Comparison of ENCODE assay signal across 12 cellular contexts in genomic region chr4:133146192-133146573, GRCh38. TPM values are rescaled to one million over a fixed set of nuclear protein-coding genes. Genes with fewer than 3 reads are reported as not detected.
DNase-seq lines count a peak whose midpoint lies in the region; ATAC-seq and TF ChIP-seq lines count a peak whose summit lies in the region.
"Had no signal": no experiment of that assay in that cellular context is flagged by ENCODE, and none has a peak within 500 bp of the region (broad histone marks: within the 10 kb centered on the region; RNA-seq: fewer than 3 reads in every experiment).

No MANE protein-coding gene starts in this region.

- no peak overlapping the region for H2AK5ac ChIP-seq in neuronal stem cell (ENCODE audit: low read depth, low read length)

- no peak overlapping the region for H3K23ac ChIP-seq in neuronal stem cell (ENCODE audit: low read depth, low read length, poor library complexity)

- no peak overlapping the region for H2BK12ac ChIP-seq in neuronal stem cell (ENCODE audit: low read length)

- H3K9me3 ChIP-seq in Caco-2 = no peaks in the 10 kb centered on the region
- no peaks in the 10 kb centered on the region; the same call in none of the 2 replicates for H3K9me3 ChIP-seq in Karpas-422 (ENCODE audit: low read length)
- H3K9me3 ChIP-seq in endodermal cell (ENCODE audit: control insufficient read depth, low read length) = no peaks in the 10 kb centered on the region
- no peaks in the 10 kb centered on the region for H3K9me3 ChIP-seq in neuronal stem cell (replicated peaks in 1 of 2; ENCODE audit: control insufficient read depth in 2 of 2, insufficient read depth in 1 of 2, low read depth in 1 of 2, low read length in 2 of 2)
- H3K9me3 ChIP-seq in CD4-positive, alpha-beta T cell (ENCODE audit: control insufficient read depth, low read length) = no peaks in the 10 kb centered on the region

- H3K27me3 Mint-ChIP-seq in Caco-2 (ENCODE audit: insufficient read depth, unreplicated experiment) (no peaks in the 10 kb centered on the region), endodermal cell (ENCODE audit: insufficient read depth) (peaks cover 13% of the 10 kb centered on the region)
- H3K27me3 Mint-ChIP-seq in CD4-positive, alpha-beta T cell = peaks cover 71% of the 10 kb centered on the region

- H3K4me2 ChIP-seq in Karpas-422 (ENCODE audit: low read depth, low read length, poor library complexity, severe bottlenecking) (no peak overlapping the region), neuronal stem cell (ENCODE audit: insufficient read depth, low read length, poor library complexity, severe bottlenecking) (peak overlapping the region; percentile 52)

- H2AFZ ChIP-seq in Karpas-422 (ENCODE audit: low read length) (0 out of 2 replicates have a peak overlapping the region, but pooled peaks have one; percentile 12), neuronal stem cell (ENCODE audit: low read length) (peak overlapping the region; percentile 79)

- no peak overlapping the region for H3K18ac ChIP-seq in neuronal stem cell (ENCODE audit: low read length)

- intact Hi-C loops in Caco-2 (cut with micrococcal nuclease; ENCODE audit: unreplicated experiment) = loop anchor here (1.0 to 5.0 kb wide), 2 partner anchors 337 to 1631 kb away; no protein-coding TSS in a partner anchor
- intact Hi-C loops in CD4-positive, alpha-beta T cell (cut with DNase I, micrococcal nuclease) = no loop called here

- H3K4ac ChIP-seq in neuronal stem cell (ENCODE audit: low read length) = no peak overlapping the region

- H3K36me3 Mint-ChIP-seq in Caco-2 (ENCODE audit: insufficient read depth, unreplicated experiment) (no peaks in the 10 kb centered on the region), endodermal cell (ENCODE audit: low read depth) (no peaks in the 10 kb centered on the region)
- no peaks in the 10 kb centered on the region for H3K36me3 Mint-ChIP-seq in CD4-positive, alpha-beta T cell (ENCODE audit: low read depth)

- no peaks in the 10 kb centered on the region for H3K9me2 ChIP-seq in Karpas-422 (replicated peaks; ENCODE audit: insufficient read depth, low read length)

- H3K4me3 Mint-ChIP-seq in Caco-2 (ENCODE audit: unreplicated experiment) (peak overlapping the region; percentile 16), endodermal cell (peak overlapping the region; percentile 97)
- H3K4me3 Mint-ChIP-seq in CD4-positive, alpha-beta T cell = no peak overlapping the region

- H2BK5ac ChIP-seq in neuronal stem cell (ENCODE audit: low read length) = no peak overlapping the region

- H3K9ac ChIP-seq in Karpas-422 (ENCODE audit: low read length) (no peak overlapping the region), endodermal cell (ENCODE audit: extremely low read depth, low read length, poor library complexity, severe bottlenecking) (peak overlapping the region; percentile 23), neuronal stem cell (ENCODE audit: low read depth, low read length, poor library complexity) (no peak overlapping the region)

- no peaks in the 10 kb centered on the region for H3K27me3 ChIP-seq in Caco-2 (replicated peaks; ENCODE audit: control insufficient read depth, insufficient read depth, low read length)
- no peaks in the 10 kb centered on the region for H3K27me3 ChIP-seq in Karpas-422 (ENCODE audit: low read length)
- H3K27me3 ChIP-seq in endodermal cell (ENCODE audit: control insufficient read depth, insufficient read depth, low read length, poor library complexity, severe bottlenecking) = peaks cover 6% of the 10 kb centered on the region
- peaks cover 0 to 33% (median 0%) of the 10 kb centered on the region in 3 experiments for H3K27me3 ChIP-seq in neuronal stem cell (ENCODE audit: control insufficient read depth in 3 of 3, insufficient read depth in 3 of 3, low read depth in 1 of 3, low read length in 3 of 3)
- peaks cover 58% of the 10 kb centered on the region for H3K27me3 ChIP-seq in CD4-positive, alpha-beta T cell (ENCODE audit: control insufficient read depth, insufficient read depth, low read length)

- no peak overlapping the region for H2BK15ac ChIP-seq in neuronal stem cell (ENCODE audit: low read length)

- H3K4me3 ChIP-seq in Caco-2 (ENCODE audit: low read depth, low read length) (no peak overlapping the region), Karpas-422 (ENCODE audit: low read length) (no peak overlapping the region), endodermal cell (ENCODE audit: low read length) (peak overlapping the region; percentile 98), neuronal stem cell (ENCODE audit: low read length in 2 of 2) (peak overlapping the region in 1 of 2 donors; percentile 10)

- no peak for ATAC-seq in HG02678 (IDR thresholded peaks at IDR 0.05; ENCODE audit: unreplicated experiment)
- no peak for ATAC-seq in CD4-positive, alpha-beta T cell (ENCODE audit: poor library complexity)
- ATAC-seq: naive thymus-derived CD4-positive, alpha-beta T cell had no signal

- POLR2A ChIA-PET in Caco-2 (lab: Charles Lee) = no interaction called here
- POLR2A ChIA-PET in CD4-positive, alpha-beta T cell (lab: Charles Lee) = no interaction called here

- 28% methylated on average over 6 of the region's 6 CpGs; no CpG with 5 or more reads in 1 of the 2 experiments for WGBS in endodermal cell (ENCODE audit: insufficient coverage in 1 of 2, insufficient read length in 1 of 2), 2 experiments
- no CpG with 5 or more reads among the region's 6 CpGs for WGBS in neuronal stem cell (ENCODE audit: extremely low coverage in 2 of 2, insufficient read length in 2 of 2, insufficient replicate concordance in 1 of 2), 2 donors

- no peak overlapping the region for H2BK120ac ChIP-seq in neuronal stem cell (ENCODE audit: low read depth, low read length)

- no peaks in the 10 kb centered on the region for H3K79me2 ChIP-seq in Karpas-422 (ENCODE audit: low read length)

- no peak overlapping the region for H3K14ac ChIP-seq in neuronal stem cell (ENCODE audit: low read length)

- no TSS peak for BruUV-seq in Caco-2 (replicated peaks; lab: Mats Ljungman, UMichigan)

- H4K20me1 ChIP-seq in Karpas-422 (ENCODE audit: insufficient read depth, low read depth, low read length) = no peaks in the 10 kb centered on the region

- H3K27ac Mint-ChIP-seq in Caco-2 (ENCODE audit: unreplicated experiment) (no peak overlapping the region), endodermal cell (peak overlapping the region; percentile 87)
- no peak overlapping the region for H3K27ac Mint-ChIP-seq in CD4-positive, alpha-beta T cell
- H3K27ac Mint-ChIP-seq: naive thymus-derived CD4-positive, alpha-beta T cell had no signal

- no peaks in the 10 kb centered on the region for H3K4me1 Mint-ChIP-seq in Caco-2 (ENCODE audit: low read depth, unreplicated experiment)
- peaks cover 22% of the 10 kb centered on the region for H3K4me1 Mint-ChIP-seq in endodermal cell
- H3K4me1 Mint-ChIP-seq in CD4-positive, alpha-beta T cell (ENCODE audit: low read depth) = peaks cover 26% of the 10 kb centered on the region

- H3K79me1 ChIP-seq in neuronal stem cell (ENCODE audit: low read depth, low read length) = no peaks in the 10 kb centered on the region

- H3K36me3 ChIP-seq in Caco-2 (ENCODE audit: control insufficient read depth, insufficient read depth, low read length) (no peaks in the 10 kb centered on the region), Karpas-422 (ENCODE audit: insufficient read depth, low read length) (no peaks in the 10 kb centered on the region), endodermal cell (ENCODE audit: control insufficient read depth, insufficient read depth, low read length) (no peaks in the 10 kb centered on the region), neuronal stem cell (replicated peaks in 1 of 2; ENCODE audit: control insufficient read depth in 2 of 2, insufficient read depth in 2 of 2, low read length in 2 of 2) (no peaks in the 10 kb centered on the region)

- no peak for TF ChIP-seq CTCF in Caco-2 (IDR thresholded peaks at IDR 0.05; ENCODE audit: insufficient read depth in 1 of 2, low read depth in 1 of 2, low read length in 1 of 2, severe bottlenecking in 1 of 2, unreplicated experiment in 1 of 2)
- TF ChIP-seq CTCF in endodermal cell (conservative IDR thresholded peaks at IDR 0.05) = no peak
- TF ChIP-seq CTCF in CD4-positive, alpha-beta T cell (IDR thresholded peaks at IDR 0.05) = no peak

- CTCF ChIA-PET in Caco-2 (lab: Charles Lee) = no interaction called here
- CTCF ChIA-PET in CD4-positive, alpha-beta T cell (lab: Charles Lee) = no interaction called here

- no peak overlapping the region for H4K91ac ChIP-seq in neuronal stem cell (ENCODE audit: low read depth, low read length, poor library complexity)

- H3K27ac ChIP-seq in Karpas-422 (ENCODE audit: low read length) (no peak overlapping the region), endodermal cell (ENCODE audit: low read depth, low read length) (no peak overlapping the region), neuronal stem cell (replicated peaks; ENCODE audit: low read length) (no peak overlapping the region)
- no peak overlapping the region for H3K27ac ChIP-seq in CD4-positive, alpha-beta T cell (ENCODE audit: low read depth, low read length)

- no peaks in the 10 kb centered on the region for H3K4me1 ChIP-seq in Caco-2
- no peaks in the 10 kb centered on the region for H3K4me1 ChIP-seq in Karpas-422 (ENCODE audit: low read length)
- H3K4me1 ChIP-seq in endodermal cell (ENCODE audit: control insufficient read depth, insufficient read depth, low read length) = no peaks in the 10 kb centered on the region
- H3K4me1 ChIP-seq in neuronal stem cell (ENCODE audit: control insufficient read depth in 2 of 2, insufficient read depth in 1 of 2, low read depth in 1 of 2, low read length in 2 of 2) = peaks cover 0 to 4% of the 10 kb centered on the region in 2 donors

- H3K9me3 Mint-ChIP-seq in Caco-2 (ENCODE audit: unreplicated experiment) (peaks cover 6% of the 10 kb centered on the region), endodermal cell (no peaks in the 10 kb centered on the region)
- no peaks in the 10 kb centered on the region for H3K9me3 Mint-ChIP-seq in CD4-positive, alpha-beta T cell

- H4K8ac ChIP-seq in neuronal stem cell (ENCODE audit: low read depth, low read length) = no peak overlapping the region

- DNase-seq in Caco-2 = no peak
- DNase-seq in Karpas-422 = no peak
- no peak for DNase-seq in endodermal cell
- DNase-seq in neuronal stem cell (ENCODE audit: low spot score) = no peak
- DNase-seq in NCI-H2107 (lab: John Stamatoyannopoulos, UW) = no peak
- no peak for DNase-seq in activated effector memory CD4-positive, alpha-beta T cell treated with Interleukin-2 at 50 U/mL for 16 hours
- DNase-seq in CD4-positive, alpha-beta T cell = no peak
- DNase-seq: activated CD4-positive, CD25-positive, alpha-beta regulatory T cell; activated naive CD4-positive, alpha-beta T cell treated with Interleukin-2 at 50 U/mL for 16 hours; COR-L47; naive thymus-derived CD4-positive, alpha-beta T cell had no signal

RNA-seq across cellular contexts. Expression of gene PCDH10, which starts 2.9 kb away (rescaled TPM):
- total RNA-seq in Caco-2 (2022) = not detected in 2 replicates
- not detected in 2 replicates for total RNA-seq in Karpas-422 (2014; rRNA removed; shearing (Covaris generic); ENCODE audit: low replicate concordance)
- total RNA-seq in endodermal cell = 100 to 1,000 TPM; 111 to 139 TPM
- 23.0 TPM for polyA plus RNA-seq in endodermal cell (2013, experiment 1 of 2)
- polyA plus RNA-seq in endodermal cell (2013, experiment 2 of 2) = 23.3 TPM
- 1.2 TPM for polyA plus RNA-seq in neuronal stem cell (2013, experiment 1 of 2)
- polyA plus RNA-seq in neuronal stem cell (2013, experiment 2 of 2) = 1.1 TPM
- total RNA-seq in CD4-positive, alpha-beta T cell = not detected
- total RNA-seq: naive thymus-derived CD4-positive, alpha-beta T cell had no signal
- polyA plus RNA-seq: naive thymus-derived CD4-positive, alpha-beta T cell had no signal

Comparison
In these comparisons a context has a peak if more than half of its experiments do, and no peak if none do; other contexts are left out.
1. RNA of gene PCDH10, which starts 2.9 kb away (total RNA-seq): 111 to 139 TPM in endodermal cell; not detected in CD4-positive, alpha-beta T cell, not detected in Caco-2 and not detected in Karpas-422; every median in the first group is over 100 times any median in the second.